ENCODE assay signal across 8 cellular contexts in the genomic region with DNA sequence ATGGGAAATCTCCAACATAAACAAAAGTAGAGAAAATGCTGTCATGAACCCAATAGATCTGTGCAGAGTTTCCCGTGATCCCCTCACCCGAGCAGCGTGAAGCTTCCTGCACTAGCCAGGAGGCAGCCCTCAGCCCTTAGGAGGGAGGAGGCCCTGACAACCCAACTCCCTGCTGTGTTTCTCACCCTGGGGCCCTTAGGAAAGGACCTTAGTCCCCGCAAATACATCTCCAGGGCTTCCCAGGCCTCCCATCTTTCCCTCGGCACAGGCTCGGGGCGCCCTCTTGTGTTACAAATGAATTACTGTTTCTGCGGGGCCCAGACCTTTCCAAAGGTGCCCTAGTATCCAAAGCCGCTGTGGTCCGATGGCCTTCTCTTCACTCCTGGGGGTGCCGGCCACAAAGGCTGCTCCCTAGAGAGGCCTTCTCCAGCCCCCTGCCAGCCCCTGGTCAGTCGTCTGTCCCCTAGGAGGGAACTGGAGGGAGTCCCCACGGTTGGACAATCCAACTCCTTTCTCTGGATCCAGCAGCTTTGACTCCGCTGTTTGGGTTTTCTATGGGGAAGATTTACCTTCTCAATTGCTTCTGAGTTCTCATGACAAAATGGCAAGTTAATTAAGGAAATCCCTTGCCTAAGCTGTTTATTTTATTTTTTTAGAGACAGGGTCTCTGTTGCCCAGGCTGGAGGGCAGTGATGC. TPM values are rescaled to one million over a fixed set of nuclear protein-coding genes. Genes with fewer than 3 reads are reported as not detected.
DNase-seq lines count a peak whose midpoint lies in the region; ATAC-seq and TF ChIP-seq lines count a peak whose summit lies in the region.

No MANE protein-coding gene starts in this region.

- no peak overlapping the region for H3K4me2 ChIP-seq in Loucy (ENCODE audit: low read depth, low read length, poor library complexity, severe bottlenecking)

- DNase-seq in EL (peak; percentile 66), SK-MEL-5 (ENCODE audit: low read depth, low spot score) (peak; percentile 85), amygdala (lab: John Stamatoyannopoulos, UW) (peak in 46 of 56 donors; percentile 2 to 74 (median 30)), left ventricle myocardium inferior (peak; percentile 50), sciatic nerve (ENCODE audit: low spot score) (peak; percentile 79)

- H3K27ac ChIP-seq in left ventricle myocardium inferior (replicated peaks), result no peak overlapping the region

- in situ Hi-C loops in SK-MEL-5 (cut with HindIII; ENCODE audit: low pct_unique_long_range_greater_than_20kb, low sequenced_read_pairs), result no loop called here

- no peaks in the 10 kb centered on the region for H3K9me2 ChIP-seq in Loucy (replicated peaks; ENCODE audit: low read depth, low read length)

- H3K79me2 ChIP-seq in Loucy (ENCODE audit: insufficient read depth, low read length), result no peaks in the 10 kb centered on the region

- no peak overlapping the region for H3K4me3 ChIP-seq in Loucy (ENCODE audit: low read length, poor library complexity, severe bottlenecking)
- no peak overlapping the region for H3K4me3 ChIP-seq in left ventricle myocardium inferior

- peak; percentile 90 for ATAC-seq in sciatic nerve
- no peak for ATAC-seq in GM19023 (IDR thresholded peaks at IDR 0.05; ENCODE audit: unreplicated experiment)
- no peak for ATAC-seq in GM18873 (IDR thresholded peaks at IDR 0.05; ENCODE audit: low FRiP score, unreplicated experiment)

- no peak overlapping the region for H2AFZ ChIP-seq in Loucy (ENCODE audit: low read length)

- H3K27me3 ChIP-seq in Loucy (ENCODE audit: insufficient read depth, low read length, poor library complexity, severe bottlenecking) (no peaks in the 10 kb centered on the region), left ventricle myocardium inferior (ENCODE audit: low read depth) (no peaks in the 10 kb centered on the region)

- H3F3A ChIP-seq in Loucy (ENCODE audit: low read depth), result no peaks in the 10 kb centered on the region

- H3K4me1 ChIP-seq in Loucy (ENCODE audit: insufficient read depth, low read length, poor library complexity, severe bottlenecking), result no peaks in the 10 kb centered on the region
- peaks cover 13% of the 10 kb centered on the region for H3K4me1 ChIP-seq in left ventricle myocardium inferior

- no peaks in the 10 kb centered on the region for H4K20me1 ChIP-seq in Loucy (ENCODE audit: insufficient read depth, low read length, poor library complexity, severe bottlenecking)

- H3K9me3 ChIP-seq in Loucy (ENCODE audit: insufficient read depth, low read depth, low read length) (no peaks in the 10 kb centered on the region), left ventricle myocardium inferior (replicated peaks) (no peaks in the 10 kb centered on the region)

- no peak overlapping the region for H3K9ac ChIP-seq in Loucy (ENCODE audit: low read depth, low read length, poor library complexity, severe bottlenecking)

- peak; percentile 80 for TF ChIP-seq CTCF in Loucy (conservative IDR thresholded peaks at IDR 0.05; ENCODE audit: low read length)
- peak; percentile 87 for TF ChIP-seq CTCF in left ventricle myocardium inferior (IDR thresholded peaks at IDR 0.05; ENCODE audit: borderline replicate concordance)

- intact Hi-C loops in left ventricle myocardium inferior (cut with micrococcal nuclease), result no loop called here
- intact Hi-C loops in sciatic nerve (cut with DNase I), result loop anchor here (10.0 kb wide), 2 partner anchors 492 to 552 kb away; no protein-coding TSS in a partner anchor

- peaks cover 66% of the 10 kb centered on the region; the same call in 1 of the 2 replicates for H3K36me3 ChIP-seq in Loucy (ENCODE audit: insufficient read depth, low read length)
- peaks cover 73% of the 10 kb centered on the region for H3K36me3 ChIP-seq in left ventricle myocardium inferior

RNA-seq across cellular contexts. Expression of gene SH2B2, which starts 49.9 kb away (rescaled TPM):
- total RNA-seq in SK-MEL-5 (2014; rRNA removed; shearing (Covaris generic)), result 2.5 and 4.5 TPM in 2 replicates
- polyA plus RNA-seq in SK-MEL-5 (2015; cell fraction: cytosol; rRNA removed), result 21.2 and 21.9 TPM in 2 replicates
- 2.2 and 6.9 TPM in 2 replicates for polyA plus RNA-seq in SK-MEL-5 (2015; cell fraction: nucleus; rRNA removed)
- 1.0 TPM for total RNA-seq in left ventricle myocardium inferior
- 9.9 TPM for total RNA-seq in sciatic nerve

Comparison
In these comparisons a context has a peak if more than half of its experiments do, and no peak if none do; other contexts are left out.
1. DNase-seq: peak in every context shown above with its lines; median percentile 85 in SK-MEL-5; 79 in sciatic nerve; 66 in EL; 50 in left ventricle myocardium inferior; 30 in amygdala.